In the genomic region with DNA sequence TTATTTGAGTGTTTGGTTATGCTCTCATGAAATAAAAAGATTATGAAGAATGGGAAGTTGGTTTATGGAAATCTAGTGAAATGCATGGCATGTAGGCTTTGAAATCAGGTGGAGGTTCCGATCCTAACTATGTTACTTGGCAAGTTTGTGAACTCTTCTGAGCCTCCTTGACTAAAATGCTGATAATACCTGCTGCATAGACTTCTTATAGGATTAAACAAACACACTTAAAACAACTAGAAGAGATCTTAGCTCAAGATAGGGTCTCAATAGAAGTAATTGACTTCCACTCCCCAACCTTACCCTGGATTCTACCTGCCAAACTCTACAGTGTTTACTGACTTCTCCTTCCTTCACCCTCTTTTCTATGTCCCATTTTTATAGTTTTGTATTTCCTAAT, we compare ENCODE assay signal across 18 cellular contexts. TPM values are rescaled to one million over a fixed set of nuclear protein-coding genes. Genes with fewer than 3 reads are reported as not detected.
"Had no signal": no experiment of that assay in that cellular context is flagged by ENCODE, and none has a peak within 500 bp of the region (broad histone marks: within the 10 kb centered on the region; RNA-seq: fewer than 3 reads in every experiment).

No MANE protein-coding gene starts in this region.

- H3K9me3 ChIP-seq: colonic mucosa, mucosa of descending colon, pancreas had no signal

- DNase-seq: colonic mucosa; effector CD4-positive, alpha-beta T cell; endodermal cell; erythroblast; foreskin keratinocyte; immature natural killer cell; left ventricle myocardium superior; mucosa of descending colon; naive thymus-derived CD8-positive, alpha-beta T cell; occipital lobe; pancreas; right cardiac atrium; stimulated activated CD4-positive, alpha-beta T cell treated with anti-CD3 and anti-CD28 coated beads, Interleukin-4, amount 100 ng/mL, for 1 hour; stimulated activated CD8-positive, alpha-beta memory T cell treated with anti-CD3 and anti-CD28 coated beads, Interleukin-4, amount 100 ng/mL, for 48 hours; stimulated activated naive CD8-positive, alpha-beta T cell treated with anti-CD3 and anti-CD28 coated beads, Interleukin-15, Interleukin-2, amounts not matched to agents 100 U/mL and 50 U/mL, for 24 hours; tibial artery had no signal

- H3K4me1 ChIP-seq: colonic mucosa, foreskin keratinocyte, pancreas had no signal

- H3K27ac ChIP-seq: colonic mucosa, foreskin keratinocyte had no signal

- H3K4me3 ChIP-seq: colonic mucosa, mucosa of descending colon, pancreas, smooth muscle cell, tibial artery had no signal

- H3K36me3 ChIP-seq: colonic mucosa, pancreas, tibial artery had no signal

- H3K27me3 ChIP-seq: colonic mucosa, pancreas, tibial artery had no signal

- ATAC-seq: foreskin keratinocyte; naive thymus-derived CD8-positive, alpha-beta T cell; stimulated activated effector memory CD8-positive, alpha-beta T cell treated with anti-CD3 and anti-CD28 coated beads, Interleukin-12 subunit alpha, Interleukin-12 subunit beta, amount 100 ng/mL, for 72 hours; stimulated activated naive CD8-positive, alpha-beta T cell treated with anti-CD3 and anti-CD28 coated beads, Interleukin-15, Interleukin-2, amounts not matched to agents 100 U/mL and 50 U/mL, for 24 hours had no signal

- H3K4me2 ChIP-seq: smooth muscle cell had no signal

RNA-seq across cellular contexts. Expression of a gene that starts 22.2 kb away (rescaled TPM):
- total RNA-seq: smooth muscle cell had no signal
- polyA plus RNA-seq: smooth muscle cell had no signal
